Comparison of ENCODE assay signal across 13 cellular contexts in the genomic region with DNA sequence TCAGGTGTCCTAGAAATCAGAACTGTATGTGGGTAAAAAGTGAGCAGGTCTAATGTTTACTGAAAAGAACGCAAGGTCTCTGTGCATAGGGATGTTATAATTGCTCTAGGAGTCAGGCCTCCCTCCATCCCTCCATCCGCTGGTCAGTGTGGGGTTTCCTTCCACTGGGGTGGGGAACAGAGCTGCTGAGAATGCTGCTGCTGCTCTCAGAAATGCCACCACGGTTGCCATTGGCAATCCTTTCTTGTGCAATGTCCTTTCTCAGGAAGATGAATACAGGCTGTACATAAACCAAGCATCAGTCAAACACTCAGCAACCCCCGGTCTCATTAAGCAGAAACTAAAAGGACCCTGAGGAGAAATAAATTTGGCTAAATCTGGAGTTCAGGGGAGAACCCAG.
"Had no signal": no experiment of that assay in that cellular context is flagged by ENCODE, and none has a peak within 500 bp of the region (broad histone marks: within the 10 kb centered on the region; RNA-seq: fewer than 3 reads in every experiment).

No MANE protein-coding gene starts in this region.

- H3K9me3 Mint-ChIP-seq: activated T-cell treated with anti-CD3 and anti-CD28 coated beads, Interleukin-2, amount 50 U/mL, for 72 hours; effector memory CD8-positive, alpha-beta T cell had no signal

- H3K36me3 ChIP-seq: cardiac muscle cell, stomach, upper lobe of left lung, WERI-Rb-1 had no signal

- H3K4me3 ChIP-seq: cardiac muscle cell, stomach, upper lobe of left lung had no signal

- ATAC-seq: activated T-cell treated with anti-CD3 and anti-CD28 coated beads, Interleukin-2, amount 50 U/mL, for 72 hours; effector memory CD8-positive, alpha-beta T cell had no signal

- H3K36me3 Mint-ChIP-seq: activated naive CD8-positive, alpha-beta T cell had no signal

- H3K9me3 ChIP-seq: stomach, upper lobe of left lung had no signal

- H3K4me1 ChIP-seq: parathyroid adenoma, stomach, upper lobe of left lung had no signal

- DNase-seq: activated CD4-positive, alpha-beta T cell treated with anti-CD3 and anti-CD28 coated beads, Interleukin-2, amount 50 U/mL, for 4 hours; activated gamma-delta T cell treated with Interleukin-2 at 50 U/mL for 16 hours; activated T-cell treated with anti-CD3 and anti-CD28 coated beads, Interleukin-2, amount 50 U/mL, for 72 hours; amniotic stem cell; effector memory CD8-positive, alpha-beta T cell; islet precursor cell; mammary epithelial cell; stomach; upper lobe of left lung; WERI-Rb-1 had no signal

- H3K9ac ChIP-seq: parathyroid adenoma had no signal

- H3K27ac ChIP-seq: cardiac muscle cell, parathyroid adenoma, stomach, upper lobe of left lung, WERI-Rb-1 had no signal

- H2AFZ ChIP-seq: parathyroid adenoma had no signal

- H3K4me3 Mint-ChIP-seq: activated naive CD8-positive, alpha-beta T cell; activated T-cell treated with anti-CD3 and anti-CD28 coated beads, Interleukin-2, amount 50 U/mL, for 72 hours; effector memory CD8-positive, alpha-beta T cell had no signal

- H3K27me3 ChIP-seq: cardiac muscle cell, stomach, upper lobe of left lung had no signal

- H3K79me2 ChIP-seq: parathyroid adenoma had no signal

- H3K27ac Mint-ChIP-seq: activated naive CD8-positive, alpha-beta T cell; activated T-cell treated with anti-CD3 and anti-CD28 coated beads, Interleukin-2, amount 50 U/mL, for 72 hours; effector memory CD8-positive, alpha-beta T cell had no signal
